In the genomic region with DNA sequence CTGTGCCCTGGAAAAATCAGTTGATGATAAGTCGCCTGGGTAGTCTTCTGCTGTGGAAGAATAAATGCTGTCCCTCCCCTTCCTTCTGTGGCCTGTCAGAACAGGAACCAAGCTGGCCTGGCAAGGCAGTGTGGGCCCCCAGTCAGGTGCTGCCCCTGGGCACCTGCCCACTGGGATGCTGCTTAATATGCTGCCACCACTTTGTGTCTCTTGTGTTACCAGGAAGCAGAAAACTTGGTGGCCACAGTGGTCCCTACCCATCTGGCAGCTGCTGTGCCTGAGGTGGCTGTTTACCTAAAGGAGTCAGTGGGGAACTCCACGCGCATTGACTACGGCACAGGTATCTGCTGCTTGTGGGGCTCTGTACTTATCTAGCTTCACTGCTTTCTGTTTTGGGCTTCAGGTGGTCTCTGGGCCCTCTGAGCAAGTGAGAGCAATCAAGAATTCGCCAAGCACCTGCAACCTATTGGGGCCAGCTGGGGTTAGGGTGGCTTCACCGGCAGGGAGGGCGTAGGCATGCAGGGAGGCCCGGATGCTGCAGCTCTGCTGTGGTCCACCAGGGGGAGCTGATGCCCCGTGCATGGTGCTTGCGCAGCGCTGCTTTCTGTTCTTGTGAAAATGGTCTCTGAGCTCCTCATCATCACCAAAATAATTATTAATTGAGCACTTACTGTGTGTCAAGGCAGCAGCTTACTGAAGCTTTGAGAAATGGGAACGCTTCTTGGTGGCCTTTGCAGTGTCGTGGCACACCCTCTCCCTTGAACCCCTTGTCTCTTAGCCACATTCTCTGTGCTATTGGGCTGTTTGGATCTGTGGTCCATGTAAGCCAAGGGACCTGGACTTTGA, we compare ENCODE assay signal across 1 cellular context.
TF ChIP-seq lines count a peak whose summit lies in the region.

No MANE protein-coding gene starts in this region.

TF ChIP-seq in K562, 482 proteins besides CTCF, POLR2A, EP300 and RAD21 (continued from another document):
- TF ChIP-seq, protein P1, sequence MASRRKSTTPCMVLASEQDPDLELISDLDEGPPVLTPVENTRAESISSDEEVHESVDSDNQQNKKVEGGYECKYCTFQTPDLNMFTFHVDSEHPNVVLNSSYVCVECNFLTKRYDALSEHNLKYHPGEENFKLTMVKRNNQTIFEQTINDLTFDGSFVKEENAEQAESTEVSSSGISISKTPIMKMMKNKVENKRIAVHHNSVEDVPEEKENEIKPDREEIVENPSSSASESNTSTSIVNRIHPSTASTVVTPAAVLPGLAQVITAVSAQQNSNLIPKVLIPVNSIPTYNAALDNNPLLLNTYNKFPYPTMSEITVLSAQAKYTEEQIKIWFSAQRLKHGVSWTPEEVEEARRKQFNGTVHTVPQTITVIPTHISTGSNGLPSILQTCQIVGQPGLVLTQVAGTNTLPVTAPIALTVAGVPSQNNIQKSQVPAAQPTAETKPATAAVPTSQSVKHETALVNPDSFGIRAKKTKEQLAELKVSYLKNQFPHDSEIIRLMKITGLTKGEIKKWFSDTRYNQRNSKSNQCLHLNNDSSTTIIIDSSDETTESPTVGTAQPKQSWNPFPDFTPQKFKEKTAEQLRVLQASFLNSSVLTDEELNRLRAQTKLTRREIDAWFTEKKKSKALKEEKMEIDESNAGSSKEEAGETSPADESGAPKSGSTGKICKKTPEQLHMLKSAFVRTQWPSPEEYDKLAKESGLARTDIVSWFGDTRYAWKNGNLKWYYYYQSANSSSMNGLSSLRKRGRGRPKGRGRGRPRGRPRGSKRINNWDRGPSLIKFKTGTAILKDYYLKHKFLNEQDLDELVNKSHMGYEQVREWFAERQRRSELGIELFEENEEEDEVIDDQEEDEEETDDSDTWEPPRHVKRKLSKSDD (conservative IDR thresholded peaks at IDR 0.05; ENCODE audit: low read length), result no peak
TF ChIP-seq in K562: peak in this region for 36.
